In genomic region chr22:19675428-19675827, GRCh38 we compare ENCODE assay signal across 10 cellular contexts. TPM values are rescaled to one million over a fixed set of nuclear protein-coding genes. Genes with fewer than 3 reads are reported as not detected.
"Had no signal": no experiment of that assay in that cellular context is flagged by ENCODE, and none has a peak within 500 bp of the region (broad histone marks: within the 10 kb centered on the region; RNA-seq: fewer than 3 reads in every experiment).

No MANE protein-coding gene starts in this region.

- H3K4me1 Mint-ChIP-seq: IgD-negative memory B cell had no signal

- ATAC-seq: GM23338 had no signal

- H3K27ac ChIP-seq: HL-60 had no signal

- H3K4me2 ChIP-seq: GM23338 had no signal

- H3K9me3 Mint-ChIP-seq: H9 had no signal

- FAIRE-seq: H1, H54, HepG2 had no signal

- H3K27ac Mint-ChIP-seq: GM23338, H9, IgD-negative memory B cell had no signal

- H3K4me3 ChIP-seq: GM23338 had no signal

- H3K4me3 Mint-ChIP-seq: GM23338, H9, IgD-negative memory B cell had no signal

- DNase-seq: H9, HCEC 1CT, KG1 had no signal

- H2AFZ ChIP-seq: GM23338 had no signal

RNA-seq across cellular contexts. Expression of gene SEPTIN5, which starts 38.9 kb away (rescaled TPM):
- total RNA-seq: HepG2 had no signal

RNA-seq across cellular contexts. Expression of gene GP1BB, which starts 47.9 kb away (rescaled TPM):
- total RNA-seq: H1, HepG2, HT1080 had no signal
- polyA plus RNA-seq: HepG2 had no signal
